In genomic region chr19:54461201-54462071, GRCh38 we compare ENCODE assay signal across 1 cellular context.
TF ChIP-seq lines count a peak whose summit lies in the region.

No MANE protein-coding gene starts in this region.

TF ChIP-seq in IMR-90, 13 proteins besides CTCF, POLR2A, EP300 and RAD21 (continued from another document):
- TF ChIP-seq RCOR1 (IDR thresholded peaks at IDR 0.05; ENCODE audit: insufficient replicate concordance, low read length) (no peak), SMC3 (IDR thresholded peaks at IDR 0.05; ENCODE audit: low read depth, low read length) (no peak), RFX5 (IDR thresholded peaks at IDR 0.05; ENCODE audit: low read depth, low read length) (no peak), NFE2L2 (IDR thresholded peaks at IDR 0.05; ENCODE audit: low read depth, low read length) (no peak), MXI1 (IDR thresholded peaks at IDR 0.05; ENCODE audit: borderline replicate concordance, low read depth, low read length) (no peak), MAZ (IDR thresholded peaks at IDR 0.05; ENCODE audit: borderline replicate concordance, low read depth, low read length) (no peak), ELK1 (IDR thresholded peaks at IDR 0.05; ENCODE audit: borderline replicate concordance, low read depth, low read length) (no peak), CHD1 (IDR thresholded peaks at IDR 0.05; ENCODE audit: low read depth, low read length) (no peak), MAFK (IDR thresholded peaks at IDR 0.05; ENCODE audit: low read depth, low read length) (no peak), CEBPB (IDR thresholded peaks at IDR 0.05; ENCODE audit: low read depth, low read length) (no peak)
TF ChIP-seq in IMR-90: peak in this region for 0.
